Comparison of ENCODE assay signal across 1 cellular context in the genomic region with DNA sequence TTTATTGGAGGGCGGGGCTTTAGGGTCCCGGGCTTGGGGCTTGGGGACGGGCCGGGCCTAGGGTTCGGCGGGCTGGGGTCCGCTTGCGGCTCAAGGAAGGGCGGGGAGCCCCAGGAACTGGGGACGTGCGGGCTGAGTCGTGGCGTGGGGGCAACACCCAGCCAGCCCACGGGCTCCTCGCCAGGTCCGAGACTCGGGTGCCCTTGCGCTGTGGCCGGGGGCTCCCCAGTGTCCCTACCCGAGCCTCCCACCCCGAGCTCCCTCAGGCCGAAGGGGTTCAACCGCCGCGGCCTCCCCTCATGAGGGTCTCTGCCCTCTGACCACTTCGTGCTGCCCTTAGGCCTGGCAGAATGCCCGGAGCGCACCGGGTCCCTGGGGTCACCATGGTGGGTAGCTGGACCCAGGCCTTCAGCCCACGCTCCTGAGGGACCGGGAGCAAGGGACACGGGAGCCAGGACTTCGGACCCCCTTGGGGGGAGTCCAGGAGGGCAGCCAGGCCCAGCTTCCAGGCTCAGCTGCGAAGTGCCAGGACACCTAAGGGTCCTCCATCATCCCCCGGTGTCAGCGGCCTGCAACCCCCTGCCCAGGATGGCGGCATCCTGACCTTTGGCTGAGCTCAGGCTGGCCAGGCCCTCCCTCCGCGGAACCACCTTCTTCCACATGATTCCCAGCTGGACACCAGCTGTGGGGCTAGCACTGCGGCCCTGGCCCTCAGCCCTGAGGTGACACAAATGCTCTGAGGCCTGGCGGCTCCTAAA.
TF ChIP-seq lines count a peak whose summit lies in the region.

No MANE protein-coding gene starts in this region.

TF ChIP-seq in HepG2, 621 proteins besides CTCF, POLR2A, EP300 and RAD21 (continued from another document and continues in another):
- TF ChIP-seq, protein P1, sequence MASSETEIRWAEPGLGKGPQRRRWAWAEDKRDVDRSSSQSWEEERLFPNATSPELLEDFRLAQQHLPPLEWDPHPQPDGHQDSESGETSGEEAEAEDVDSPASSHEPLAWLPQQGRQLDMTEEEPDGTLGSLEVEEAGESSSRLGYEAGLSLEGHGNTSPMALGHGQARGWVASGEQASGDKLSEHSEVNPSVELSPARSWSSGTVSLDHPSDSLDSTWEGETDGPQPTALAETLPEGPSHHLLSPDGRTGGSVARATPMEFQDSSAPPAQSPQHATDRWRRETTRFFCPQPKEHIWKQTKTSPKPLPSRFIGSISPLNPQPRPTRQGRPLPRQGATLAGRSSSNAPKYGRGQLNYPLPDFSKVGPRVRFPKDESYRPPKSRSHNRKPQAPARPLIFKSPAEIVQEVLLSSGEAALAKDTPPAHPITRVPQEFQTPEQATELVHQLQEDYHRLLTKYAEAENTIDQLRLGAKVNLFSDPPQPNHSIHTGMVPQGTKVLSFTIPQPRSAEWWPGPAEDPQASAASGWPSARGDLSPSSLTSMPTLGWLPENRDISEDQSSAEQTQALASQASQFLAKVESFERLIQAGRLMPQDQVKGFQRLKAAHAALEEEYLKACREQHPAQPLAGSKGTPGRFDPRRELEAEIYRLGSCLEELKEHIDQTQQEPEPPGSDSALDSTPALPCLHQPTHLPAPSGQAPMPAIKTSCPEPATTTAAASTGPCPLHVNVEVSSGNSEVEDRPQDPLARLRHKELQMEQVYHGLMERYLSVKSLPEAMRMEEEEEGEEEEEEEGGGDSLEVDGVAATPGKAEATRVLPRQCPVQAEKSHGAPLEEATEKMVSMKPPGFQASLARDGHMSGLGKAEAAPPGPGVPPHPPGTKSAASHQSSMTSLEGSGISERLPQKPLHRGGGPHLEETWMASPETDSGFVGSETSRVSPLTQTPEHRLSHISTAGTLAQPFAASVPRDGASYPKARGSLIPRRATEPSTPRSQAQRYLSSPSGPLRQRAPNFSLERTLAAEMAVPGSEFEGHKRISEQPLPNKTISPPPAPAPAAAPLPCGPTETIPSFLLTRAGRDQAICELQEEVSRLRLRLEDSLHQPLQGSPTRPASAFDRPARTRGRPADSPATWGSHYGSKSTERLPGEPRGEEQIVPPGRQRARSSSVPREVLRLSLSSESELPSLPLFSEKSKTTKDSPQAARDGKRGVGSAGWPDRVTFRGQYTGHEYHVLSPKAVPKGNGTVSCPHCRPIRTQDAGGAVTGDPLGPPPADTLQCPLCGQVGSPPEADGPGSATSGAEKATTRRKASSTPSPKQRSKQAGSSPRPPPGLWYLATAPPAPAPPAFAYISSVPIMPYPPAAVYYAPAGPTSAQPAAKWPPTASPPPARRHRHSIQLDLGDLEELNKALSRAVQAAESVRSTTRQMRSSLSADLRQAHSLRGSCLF (CRISPR knock-in tag; IDR thresholded peaks at IDR 0.05; ENCODE audit: borderline replicate concordance) = no peak
- no peak for TF ChIP-seq ADNP (CRISPR knock-in tag; IDR thresholded peaks at IDR 0.05)
- TF ChIP-seq KLF16 (CRISPR knock-in tag; IDR thresholded peaks at IDR 0.05) = no peak
- no peak for TF ChIP-seq NFYB (CRISPR knock-in tag; IDR thresholded peaks at IDR 0.05)
- TF ChIP-seq, protein P2, sequence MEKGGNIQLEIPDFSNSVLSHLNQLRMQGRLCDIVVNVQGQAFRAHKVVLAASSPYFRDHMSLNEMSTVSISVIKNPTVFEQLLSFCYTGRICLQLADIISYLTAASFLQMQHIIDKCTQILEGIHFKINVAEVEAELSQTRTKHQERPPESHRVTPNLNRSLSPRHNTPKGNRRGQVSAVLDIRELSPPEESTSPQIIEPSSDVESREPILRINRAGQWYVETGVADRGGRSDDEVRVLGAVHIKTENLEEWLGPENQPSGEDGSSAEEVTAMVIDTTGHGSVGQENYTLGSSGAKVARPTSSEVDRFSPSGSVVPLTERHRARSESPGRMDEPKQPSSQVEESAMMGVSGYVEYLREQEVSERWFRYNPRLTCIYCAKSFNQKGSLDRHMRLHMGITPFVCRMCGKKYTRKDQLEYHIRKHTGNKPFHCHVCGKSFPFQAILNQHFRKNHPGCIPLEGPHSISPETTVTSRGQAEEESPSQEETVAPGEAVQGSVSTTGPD (CRISPR knock-in tag; IDR thresholded peaks at IDR 0.05) = no peak
- TF ChIP-seq ZBTB20 (CRISPR knock-in tag; IDR thresholded peaks at IDR 0.05; ENCODE audit: borderline replicate concordance, low read depth) = peak; percentile 50; the same call in 1 of the 2 replicates
- TF ChIP-seq KAT7 (CRISPR knock-in tag; IDR thresholded peaks at IDR 0.05; ENCODE audit: borderline replicate concordance) = no peak
- TF ChIP-seq RFX5 (IDR thresholded peaks at IDR 0.05; ENCODE audit: low read depth, low read length) = no peak
- no peak for TF ChIP-seq ZNF124 (CRISPR knock-in tag; IDR thresholded peaks at IDR 0.05)
- no peak for TF ChIP-seq HDAC6 (IDR thresholded peaks at IDR 0.05; ENCODE audit: low read depth, low read length)
- no peak for TF ChIP-seq ZNF337 (CRISPR knock-in tag; IDR thresholded peaks at IDR 0.05; ENCODE audit: borderline replicate concordance, low read depth)
- no peak for TF ChIP-seq CEBPG (CRISPR knock-in tag; IDR thresholded peaks at IDR 0.05)
- no peak for TF ChIP-seq SMC3 (IDR thresholded peaks at IDR 0.05; ENCODE audit: low read length)
- no peak for TF ChIP-seq BRD4 (CRISPR knock-in tag; IDR thresholded peaks at IDR 0.05)
- TF ChIP-seq SRSF9 (IDR thresholded peaks at IDR 0.05; ENCODE audit: borderline replicate concordance, insufficient read depth, low read depth, low read length, poor library complexity, severe bottlenecking) = no peak
- no peak for TF ChIP-seq ZNF644 (CRISPR knock-in tag; IDR thresholded peaks at IDR 0.05; ENCODE audit: low read depth)
- no peak for TF ChIP-seq ZMYM4 (CRISPR knock-in tag; IDR thresholded peaks at IDR 0.05)
- no peak for TF ChIP-seq EED (CRISPR knock-in tag; IDR thresholded peaks at IDR 0.05)
- no peak; the same call in 1 of the 2 replicates for TF ChIP-seq KLF13 (CRISPR knock-in tag; IDR thresholded peaks at IDR 0.05)
- no peak for TF ChIP-seq GFI1 (CRISPR knock-in tag; IDR thresholded peaks at IDR 0.05; ENCODE audit: borderline replicate concordance)
- TF ChIP-seq, protein P3, sequence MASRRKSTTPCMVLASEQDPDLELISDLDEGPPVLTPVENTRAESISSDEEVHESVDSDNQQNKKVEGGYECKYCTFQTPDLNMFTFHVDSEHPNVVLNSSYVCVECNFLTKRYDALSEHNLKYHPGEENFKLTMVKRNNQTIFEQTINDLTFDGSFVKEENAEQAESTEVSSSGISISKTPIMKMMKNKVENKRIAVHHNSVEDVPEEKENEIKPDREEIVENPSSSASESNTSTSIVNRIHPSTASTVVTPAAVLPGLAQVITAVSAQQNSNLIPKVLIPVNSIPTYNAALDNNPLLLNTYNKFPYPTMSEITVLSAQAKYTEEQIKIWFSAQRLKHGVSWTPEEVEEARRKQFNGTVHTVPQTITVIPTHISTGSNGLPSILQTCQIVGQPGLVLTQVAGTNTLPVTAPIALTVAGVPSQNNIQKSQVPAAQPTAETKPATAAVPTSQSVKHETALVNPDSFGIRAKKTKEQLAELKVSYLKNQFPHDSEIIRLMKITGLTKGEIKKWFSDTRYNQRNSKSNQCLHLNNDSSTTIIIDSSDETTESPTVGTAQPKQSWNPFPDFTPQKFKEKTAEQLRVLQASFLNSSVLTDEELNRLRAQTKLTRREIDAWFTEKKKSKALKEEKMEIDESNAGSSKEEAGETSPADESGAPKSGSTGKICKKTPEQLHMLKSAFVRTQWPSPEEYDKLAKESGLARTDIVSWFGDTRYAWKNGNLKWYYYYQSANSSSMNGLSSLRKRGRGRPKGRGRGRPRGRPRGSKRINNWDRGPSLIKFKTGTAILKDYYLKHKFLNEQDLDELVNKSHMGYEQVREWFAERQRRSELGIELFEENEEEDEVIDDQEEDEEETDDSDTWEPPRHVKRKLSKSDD (CRISPR knock-in tag; IDR thresholded peaks at IDR 0.05; ENCODE audit: low read depth) = no peak
- peak; percentile 14; the same call in 1 of the 2 replicates for TF ChIP-seq ZNF263 (CRISPR knock-in tag; IDR thresholded peaks at IDR 0.05)
- peak; percentile 33 for TF ChIP-seq POLR2AphosphoS5 (IDR thresholded peaks at IDR 0.05; ENCODE audit: low read depth, low read length)
- TF ChIP-seq, protein P4, sequence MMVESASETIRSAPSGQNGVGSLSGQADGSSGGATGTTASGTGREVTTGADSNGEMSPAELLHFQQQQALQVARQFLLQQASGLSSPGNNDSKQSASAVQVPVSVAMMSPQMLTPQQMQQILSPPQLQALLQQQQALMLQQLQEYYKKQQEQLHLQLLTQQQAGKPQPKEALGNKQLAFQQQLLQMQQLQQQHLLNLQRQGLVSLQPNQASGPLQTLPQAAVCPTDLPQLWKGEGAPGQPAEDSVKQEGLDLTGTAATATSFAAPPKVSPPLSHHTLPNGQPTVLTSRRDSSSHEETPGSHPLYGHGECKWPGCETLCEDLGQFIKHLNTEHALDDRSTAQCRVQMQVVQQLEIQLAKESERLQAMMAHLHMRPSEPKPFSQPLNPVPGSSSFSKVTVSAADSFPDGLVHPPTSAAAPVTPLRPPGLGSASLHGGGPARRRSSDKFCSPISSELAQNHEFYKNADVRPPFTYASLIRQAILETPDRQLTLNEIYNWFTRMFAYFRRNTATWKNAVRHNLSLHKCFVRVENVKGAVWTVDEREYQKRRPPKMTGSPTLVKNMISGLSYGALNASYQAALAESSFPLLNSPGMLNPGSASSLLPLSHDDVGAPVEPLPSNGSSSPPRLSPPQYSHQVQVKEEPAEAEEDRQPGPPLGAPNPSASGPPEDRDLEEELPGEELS (CRISPR knock-in tag; IDR thresholded peaks at IDR 0.05) = no peak
- TF ChIP-seq MTA1 (CRISPR knock-in tag; IDR thresholded peaks at IDR 0.05; ENCODE audit: borderline replicate concordance) = peak; percentile 68; the same call in 1 of the 2 replicates
- TF ChIP-seq SOX5 (CRISPR knock-in tag; IDR thresholded peaks at IDR 0.05; ENCODE audit: borderline replicate concordance) = no peak
- TF ChIP-seq, protein P5, sequence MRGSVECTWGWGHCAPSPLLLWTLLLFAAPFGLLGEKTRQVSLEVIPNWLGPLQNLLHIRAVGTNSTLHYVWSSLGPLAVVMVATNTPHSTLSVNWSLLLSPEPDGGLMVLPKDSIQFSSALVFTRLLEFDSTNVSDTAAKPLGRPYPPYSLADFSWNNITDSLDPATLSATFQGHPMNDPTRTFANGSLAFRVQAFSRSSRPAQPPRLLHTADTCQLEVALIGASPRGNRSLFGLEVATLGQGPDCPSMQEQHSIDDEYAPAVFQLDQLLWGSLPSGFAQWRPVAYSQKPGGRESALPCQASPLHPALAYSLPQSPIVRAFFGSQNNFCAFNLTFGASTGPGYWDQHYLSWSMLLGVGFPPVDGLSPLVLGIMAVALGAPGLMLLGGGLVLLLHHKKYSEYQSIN (CRISPR knock-in tag; IDR thresholded peaks at IDR 0.05; ENCODE audit: borderline replicate concordance) = no peak
- TF ChIP-seq PCBP2 (optimal IDR thresholded peaks at IDR 0.05; ENCODE audit: low read depth, low read length, poor library complexity, severe bottlenecking) = no peak
- no peak for TF ChIP-seq SKI (IDR thresholded peaks at IDR 0.05; ENCODE audit: partially characterized antibody)
- no peak for TF ChIP-seq TP53 (CRISPR knock-in tag; conservative IDR thresholded peaks at IDR 0.05)
- TF ChIP-seq, protein P6, sequence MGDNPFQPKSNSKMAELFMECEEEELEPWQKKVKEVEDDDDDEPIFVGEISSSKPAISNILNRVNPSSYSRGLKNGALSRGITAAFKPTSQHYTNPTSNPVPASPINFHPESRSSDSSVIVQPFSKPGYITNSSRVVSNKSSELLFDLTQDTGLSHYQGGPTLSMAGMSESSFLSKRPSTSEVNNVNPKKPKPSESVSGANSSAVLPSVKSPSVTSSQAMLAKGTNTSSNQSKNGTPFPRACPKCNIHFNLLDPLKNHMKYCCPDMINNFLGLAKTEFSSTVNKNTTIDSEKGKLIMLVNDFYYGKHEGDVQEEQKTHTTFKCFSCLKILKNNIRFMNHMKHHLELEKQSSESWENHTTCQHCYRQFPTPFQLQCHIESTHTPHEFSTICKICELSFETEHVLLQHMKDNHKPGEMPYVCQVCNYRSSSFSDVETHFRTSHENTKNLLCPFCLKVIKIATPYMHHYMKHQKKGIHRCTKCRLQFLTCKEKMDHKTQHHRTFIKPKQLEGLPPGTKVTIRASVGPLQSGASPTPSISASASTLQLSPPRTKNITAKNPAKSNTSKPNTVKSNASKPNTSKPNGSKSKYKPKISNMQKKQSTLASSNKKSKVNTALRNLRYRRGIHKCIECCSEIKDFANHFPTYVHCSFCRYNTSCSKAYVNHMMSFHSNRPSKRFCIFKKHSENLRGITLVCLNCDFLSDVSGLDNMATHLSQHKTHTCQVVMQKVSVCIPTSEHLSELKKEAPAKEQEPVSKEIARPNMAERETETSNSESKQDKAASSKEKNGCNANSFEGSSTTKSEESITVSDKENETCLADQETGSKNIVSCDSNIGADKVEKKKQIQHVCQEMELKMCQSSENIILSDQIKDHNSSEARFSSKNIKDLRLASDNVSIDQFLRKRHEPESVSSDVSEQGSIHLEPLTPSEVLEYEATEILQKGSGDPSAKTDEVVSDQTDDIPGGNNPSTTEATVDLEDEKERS (CRISPR knock-in tag; IDR thresholded peaks at IDR 0.05) = no peak
- no peak for TF ChIP-seq LCORL (IDR thresholded peaks at IDR 0.05)
- TF ChIP-seq LCORL (CRISPR knock-in tag; IDR thresholded peaks at IDR 0.05) = peak; percentile 50; the same call in 1 of the 2 replicates
- TF ChIP-seq ZNF232 (CRISPR knock-in tag; IDR thresholded peaks at IDR 0.05; ENCODE audit: borderline replicate concordance) = peak; percentile 15; the same call in 1 of the 2 replicates
- TF ChIP-seq EZH2 (conservative IDR thresholded peaks at IDR 0.05; ENCODE audit: low read depth, low read length) = no peak
- no peak for TF ChIP-seq KLF6 (CRISPR knock-in tag; IDR thresholded peaks at IDR 0.05)
- TF ChIP-seq, protein P7, sequence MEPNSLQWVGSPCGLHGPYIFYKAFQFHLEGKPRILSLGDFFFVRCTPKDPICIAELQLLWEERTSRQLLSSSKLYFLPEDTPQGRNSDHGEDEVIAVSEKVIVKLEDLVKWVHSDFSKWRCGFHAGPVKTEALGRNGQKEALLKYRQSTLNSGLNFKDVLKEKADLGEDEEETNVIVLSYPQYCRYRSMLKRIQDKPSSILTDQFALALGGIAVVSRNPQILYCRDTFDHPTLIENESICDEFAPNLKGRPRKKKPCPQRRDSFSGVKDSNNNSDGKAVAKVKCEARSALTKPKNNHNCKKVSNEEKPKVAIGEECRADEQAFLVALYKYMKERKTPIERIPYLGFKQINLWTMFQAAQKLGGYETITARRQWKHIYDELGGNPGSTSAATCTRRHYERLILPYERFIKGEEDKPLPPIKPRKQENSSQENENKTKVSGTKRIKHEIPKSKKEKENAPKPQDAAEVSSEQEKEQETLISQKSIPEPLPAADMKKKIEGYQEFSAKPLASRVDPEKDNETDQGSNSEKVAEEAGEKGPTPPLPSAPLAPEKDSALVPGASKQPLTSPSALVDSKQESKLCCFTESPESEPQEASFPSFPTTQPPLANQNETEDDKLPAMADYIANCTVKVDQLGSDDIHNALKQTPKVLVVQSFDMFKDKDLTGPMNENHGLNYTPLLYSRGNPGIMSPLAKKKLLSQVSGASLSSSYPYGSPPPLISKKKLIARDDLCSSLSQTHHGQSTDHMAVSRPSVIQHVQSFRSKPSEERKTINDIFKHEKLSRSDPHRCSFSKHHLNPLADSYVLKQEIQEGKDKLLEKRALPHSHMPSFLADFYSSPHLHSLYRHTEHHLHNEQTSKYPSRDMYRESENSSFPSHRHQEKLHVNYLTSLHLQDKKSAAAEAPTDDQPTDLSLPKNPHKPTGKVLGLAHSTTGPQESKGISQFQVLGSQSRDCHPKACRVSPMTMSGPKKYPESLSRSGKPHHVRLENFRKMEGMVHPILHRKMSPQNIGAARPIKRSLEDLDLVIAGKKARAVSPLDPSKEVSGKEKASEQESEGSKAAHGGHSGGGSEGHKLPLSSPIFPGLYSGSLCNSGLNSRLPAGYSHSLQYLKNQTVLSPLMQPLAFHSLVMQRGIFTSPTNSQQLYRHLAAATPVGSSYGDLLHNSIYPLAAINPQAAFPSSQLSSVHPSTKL (CRISPR knock-in tag; IDR thresholded peaks at IDR 0.05) = peak; percentile 33; the same call in 1 of the 2 replicates
- 0 out of 2 replicates have a peak, but pooled peaks have one; percentile 70 for TF ChIP-seq MEIS1 (CRISPR knock-in tag; IDR thresholded peaks at IDR 0.05; ENCODE audit: borderline replicate concordance)
